Comparison of ENCODE assay signal across 9 cellular contexts in the genomic region with DNA sequence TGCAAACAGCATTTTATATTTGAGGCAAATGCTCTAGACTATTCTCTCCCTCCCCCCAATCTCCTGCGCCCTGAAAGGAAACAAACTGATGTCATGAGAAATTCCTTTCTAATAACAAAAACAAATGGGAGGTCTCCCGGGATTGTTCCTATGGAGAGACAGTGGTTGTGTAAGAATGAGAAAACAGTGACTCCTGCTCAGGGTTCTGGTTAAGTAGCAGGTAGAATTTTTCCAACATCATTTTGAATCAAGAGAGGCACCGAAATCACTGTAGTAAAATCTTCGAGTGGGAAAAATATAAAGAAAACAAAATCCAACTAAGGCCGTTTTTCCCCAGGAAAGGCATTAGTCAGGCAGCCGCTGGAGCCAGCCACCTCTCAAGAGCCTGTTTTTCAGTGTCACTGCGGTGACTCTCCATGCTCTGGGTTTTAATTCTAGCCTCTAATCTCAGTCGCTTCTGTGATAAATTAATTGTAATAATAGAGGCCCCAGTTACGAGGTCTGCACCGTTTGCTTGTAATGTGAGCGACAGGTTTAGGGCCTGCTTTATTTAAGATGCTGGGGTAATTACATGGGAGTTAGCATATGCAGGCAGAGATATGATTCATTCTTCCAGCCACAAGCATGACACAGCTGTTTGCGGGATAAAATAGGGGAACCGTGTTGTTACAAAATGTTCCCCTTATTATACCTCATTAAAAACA.
DNase-seq lines count a peak whose midpoint lies in the region; ATAC-seq and TF ChIP-seq lines count a peak whose summit lies in the region.
"Had no signal": no experiment of that assay in that cellular context is flagged by ENCODE, and none has a peak within 500 bp of the region (broad histone marks: within the 10 kb centered on the region; RNA-seq: fewer than 3 reads in every experiment).

No MANE protein-coding gene starts in this region.

- H3K9me3 ChIP-seq in SK-N-SH = no peaks in the 10 kb centered on the region
- no peaks in the 10 kb centered on the region for H3K9me3 ChIP-seq in CD4-positive, alpha-beta T cell (ENCODE audit: control insufficient read depth, low read length)

- no peak for TF ChIP-seq EP300 in SK-N-SH (IDR thresholded peaks at IDR 0.05; ENCODE audit: borderline replicate concordance in 1 of 2, low read depth in 1 of 2, low read length in 1 of 2)

- no peak overlapping the region for H3K27ac Mint-ChIP-seq in CD4-positive, alpha-beta T cell

- CTCF ChIA-PET in SK-N-SH (lab: Yijun Ruan, JAX) = no interaction called here
- CTCF ChIA-PET in CD4-positive, alpha-beta T cell (lab: Charles Lee) = no interaction called here

- H3K4me2 ChIP-seq in SK-N-SH = no peak overlapping the region; the same call in 1 of the 2 replicates

- WGBS in SK-N-SH (ENCODE audit: low lambda C conversion rate) = 56% methylated on average over 13 of the region's 13 CpGs

- no peaks in the 10 kb centered on the region for H3K79me2 ChIP-seq in SK-N-SH (ENCODE audit: insufficient read depth)

- H3K27me3 ChIP-seq in SK-N-SH (ENCODE audit: insufficient read depth) = peaks cover 27% of the 10 kb centered on the region
- H3K27me3 ChIP-seq in CD4-positive, alpha-beta T cell (ENCODE audit: control insufficient read depth, insufficient read depth, low read length) = peaks cover 9% of the 10 kb centered on the region

- no peak overlapping the region for H3K4me3 Mint-ChIP-seq in CD4-positive, alpha-beta T cell

- no peak for TF ChIP-seq RAD21 in SK-N-SH (IDR thresholded peaks at IDR 0.05; ENCODE audit: low read length)

- peak overlapping the region in 1 of 2 experiments; percentile 39; a peak in 1 of 4 replicates for H3K27ac ChIP-seq in SK-N-SH (ENCODE audit: low read depth in 2 of 2, low read length in 1 of 2)
- no peak overlapping the region for H3K27ac ChIP-seq in CD4-positive, alpha-beta T cell (ENCODE audit: low read depth, low read length)
- H3K27ac ChIP-seq: 22Rv1 had no signal

- POLR2A ChIA-PET in SK-N-SH (lab: Yijun Ruan, JAX) = no interaction called here
- POLR2A ChIA-PET in CD4-positive, alpha-beta T cell (lab: Charles Lee) = no interaction called here

- H3K27me3 Mint-ChIP-seq in CD4-positive, alpha-beta T cell = peaks cover 33% of the 10 kb centered on the region

- H3K9me2 ChIP-seq in SK-N-SH = no peaks in the 10 kb centered on the region

- DNase-seq in DMS 273 (lab: John Stamatoyannopoulos, UW; ENCODE audit: unreplicated experiment) (peak; percentile 70), DMS 273 treated with DMSO at 0.1 percent for 48 hours (lab: John Stamatoyannopoulos, UW) (no peak), SK-N-SH (no peak), foreskin fibroblast (peak; percentile 70 to 83), stromal cell of bone marrow (ENCODE audit: low read depth) (peak; percentile 62)
- DNase-seq in CD4-positive, alpha-beta T cell = no peak
- no peak for DNase-seq in activated CD4-positive, alpha-beta T cell treated with anti-CD3 and anti-CD28 coated beads, Interleukin-2, amount 50 U/mL, for 1 hour

- no peaks in the 10 kb centered on the region for H3K4me1 Mint-ChIP-seq in CD4-positive, alpha-beta T cell (ENCODE audit: low read depth)

- H2AFZ ChIP-seq in SK-N-SH (ENCODE audit: low read depth) = 0 out of 2 replicates have a peak overlapping the region, but pooled peaks have one; percentile 47

- TF ChIP-seq CTCF in SK-N-SH (IDR thresholded peaks at IDR 0.05) = no peak
- TF ChIP-seq CTCF in foreskin fibroblast (IDR thresholded peaks at IDR 0.05; ENCODE audit: low read depth, low read length) = no peak
- TF ChIP-seq CTCF in CD4-positive, alpha-beta T cell (IDR thresholded peaks at IDR 0.05) = no peak

- ATAC-seq in CD4-positive, alpha-beta T cell (ENCODE audit: poor library complexity) = no peak
- ATAC-seq in GM18502 (IDR thresholded peaks at IDR 0.05; ENCODE audit: poor library complexity, unreplicated experiment) = no peak

- H3K36me3 ChIP-seq in SK-N-SH (replicated peaks in 1 of 2; ENCODE audit: control insufficient read depth in 1 of 2, insufficient read depth in 2 of 2, low read length in 1 of 2) = no peaks in the 10 kb centered on the region

- H3K4me1 ChIP-seq in SK-N-SH (ENCODE audit: control insufficient read depth in 1 of 2, insufficient read depth in 2 of 2, low read depth in 1 of 2, low read length in 1 of 2) = no peaks in the 10 kb centered on the region

- H3K4me3 ChIP-seq in SK-N-SH (ENCODE audit: low read depth in 2 of 2, low read length in 1 of 2) (no peak overlapping the region), foreskin fibroblast (ENCODE audit: low read depth in 1 of 2, low read length in 2 of 2) (no peak overlapping the region)

- no peak overlapping the region for H3K9ac ChIP-seq in SK-N-SH

- H4K20me1 ChIP-seq in SK-N-SH (ENCODE audit: insufficient read depth) = no peaks in the 10 kb centered on the region

- intact Hi-C loops in CD4-positive, alpha-beta T cell (cut with DNase I, micrococcal nuclease) = no loop called here

- H3K9me3 Mint-ChIP-seq in CD4-positive, alpha-beta T cell = no peaks in the 10 kb centered on the region

- H3F3A ChIP-seq in SK-N-SH (replicated peaks; ENCODE audit: insufficient read depth) = peaks cover 9% of the 10 kb centered on the region

- no peaks in the 10 kb centered on the region for H3K36me3 Mint-ChIP-seq in CD4-positive, alpha-beta T cell (ENCODE audit: low read depth)

TF ChIP-seq in SK-N-SH, 30 proteins besides CTCF, POLR2A, EP300 and RAD21 (continues in another document):
- TF ChIP-seq, protein P1, sequence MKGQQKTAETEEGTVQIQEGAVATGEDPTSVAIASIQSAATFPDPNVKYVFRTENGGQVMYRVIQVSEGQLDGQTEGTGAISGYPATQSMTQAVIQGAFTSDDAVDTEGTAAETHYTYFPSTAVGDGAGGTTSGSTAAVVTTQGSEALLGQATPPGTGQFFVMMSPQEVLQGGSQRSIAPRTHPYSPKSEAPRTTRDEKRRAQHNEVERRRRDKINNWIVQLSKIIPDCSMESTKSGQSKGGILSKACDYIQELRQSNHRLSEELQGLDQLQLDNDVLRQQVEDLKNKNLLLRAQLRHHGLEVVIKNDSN (IDR thresholded peaks at IDR 0.05; ENCODE audit: borderline replicate concordance, low read depth) = no peak
- TF ChIP-seq FOSL2 (IDR thresholded peaks at IDR 0.05; ENCODE audit: borderline replicate concordance, low read depth) (no peak; the same call in 1 of the 2 replicates), YY1 (IDR thresholded peaks at IDR 0.05; ENCODE audit: low read depth) (no peak), ELF1 (IDR thresholded peaks at IDR 0.05) (no peak), FOXM1 (IDR thresholded peaks at IDR 0.05; ENCODE audit: low read depth) (no peak), MEF2A (IDR thresholded peaks at IDR 0.05; ENCODE audit: borderline replicate concordance, low read depth) (no peak), RXRA (IDR thresholded peaks at IDR 0.05; ENCODE audit: borderline replicate concordance, low read depth) (no peak), JUND (IDR thresholded peaks at IDR 0.05) (no peak), NRF1 (IDR thresholded peaks at IDR 0.05; ENCODE audit: low read depth, low read length) (no peak), RFX5 (IDR thresholded peaks at IDR 0.05; ENCODE audit: low read length) (no peak), TEAD4 (IDR thresholded peaks at IDR 0.05; ENCODE audit: borderline replicate concordance, insufficient read depth) (no peak), POLR2AphosphoS5 (IDR thresholded peaks at IDR 0.05; ENCODE audit: low read depth, low read length) (no peak), MXI1 (IDR thresholded peaks at IDR 0.05; ENCODE audit: low read depth, low read length) (no peak)
- TF ChIP-seq, protein P2, sequence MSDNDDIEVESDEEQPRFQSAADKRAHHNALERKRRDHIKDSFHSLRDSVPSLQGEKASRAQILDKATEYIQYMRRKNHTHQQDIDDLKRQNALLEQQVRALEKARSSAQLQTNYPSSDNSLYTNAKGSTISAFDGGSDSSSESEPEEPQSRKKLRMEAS (IDR thresholded peaks at IDR 0.05; ENCODE audit: low read depth) = no peak
- TF ChIP-seq, protein P3, sequence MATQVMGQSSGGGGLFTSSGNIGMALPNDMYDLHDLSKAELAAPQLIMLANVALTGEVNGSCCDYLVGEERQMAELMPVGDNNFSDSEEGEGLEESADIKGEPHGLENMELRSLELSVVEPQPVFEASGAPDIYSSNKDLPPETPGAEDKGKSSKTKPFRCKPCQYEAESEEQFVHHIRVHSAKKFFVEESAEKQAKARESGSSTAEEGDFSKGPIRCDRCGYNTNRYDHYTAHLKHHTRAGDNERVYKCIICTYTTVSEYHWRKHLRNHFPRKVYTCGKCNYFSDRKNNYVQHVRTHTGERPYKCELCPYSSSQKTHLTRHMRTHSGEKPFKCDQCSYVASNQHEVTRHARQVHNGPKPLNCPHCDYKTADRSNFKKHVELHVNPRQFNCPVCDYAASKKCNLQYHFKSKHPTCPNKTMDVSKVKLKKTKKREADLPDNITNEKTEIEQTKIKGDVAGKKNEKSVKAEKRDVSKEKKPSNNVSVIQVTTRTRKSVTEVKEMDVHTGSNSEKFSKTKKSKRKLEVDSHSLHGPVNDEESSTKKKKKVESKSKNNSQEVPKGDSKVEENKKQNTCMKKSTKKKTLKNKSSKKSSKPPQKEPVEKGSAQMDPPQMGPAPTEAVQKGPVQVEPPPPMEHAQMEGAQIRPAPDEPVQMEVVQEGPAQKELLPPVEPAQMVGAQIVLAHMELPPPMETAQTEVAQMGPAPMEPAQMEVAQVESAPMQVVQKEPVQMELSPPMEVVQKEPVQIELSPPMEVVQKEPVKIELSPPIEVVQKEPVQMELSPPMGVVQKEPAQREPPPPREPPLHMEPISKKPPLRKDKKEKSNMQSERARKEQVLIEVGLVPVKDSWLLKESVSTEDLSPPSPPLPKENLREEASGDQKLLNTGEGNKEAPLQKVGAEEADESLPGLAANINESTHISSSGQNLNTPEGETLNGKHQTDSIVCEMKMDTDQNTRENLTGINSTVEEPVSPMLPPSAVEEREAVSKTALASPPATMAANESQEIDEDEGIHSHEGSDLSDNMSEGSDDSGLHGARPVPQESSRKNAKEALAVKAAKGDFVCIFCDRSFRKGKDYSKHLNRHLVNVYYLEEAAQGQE (IDR thresholded peaks at IDR 0.05; ENCODE audit: low read depth, low read length) = no peak
- TF ChIP-seq, protein P4, sequence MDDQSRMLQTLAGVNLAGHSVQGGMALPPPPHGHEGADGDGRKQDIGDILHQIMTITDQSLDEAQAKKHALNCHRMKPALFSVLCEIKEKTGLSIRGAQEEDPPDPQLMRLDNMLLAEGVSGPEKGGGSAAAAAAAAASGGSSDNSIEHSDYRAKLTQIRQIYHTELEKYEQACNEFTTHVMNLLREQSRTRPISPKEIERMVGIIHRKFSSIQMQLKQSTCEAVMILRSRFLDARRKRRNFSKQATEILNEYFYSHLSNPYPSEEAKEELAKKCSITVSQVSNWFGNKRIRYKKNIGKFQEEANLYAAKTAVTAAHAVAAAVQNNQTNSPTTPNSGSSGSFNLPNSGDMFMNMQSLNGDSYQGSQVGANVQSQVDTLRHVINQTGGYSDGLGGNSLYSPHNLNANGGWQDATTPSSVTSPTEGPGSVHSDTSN (IDR thresholded peaks at IDR 0.05) = no peak

Comparison
In these comparisons a context has a peak if more than half of its experiments do, and no peak if none do; other contexts are left out.
1. DNase-seq: peak in DMS 273 (single experiment), foreskin fibroblast (2 of 2) and stromal cell of bone marrow (single experiment); none in DMS 273 treated with DMSO at 0.1 percent for 48 hours (single experiment), SK-N-SH (single experiment), CD4-positive, alpha-beta T cell (0 of 10) and activated CD4-positive, alpha-beta T cell treated with anti-CD3 and anti-CD28 coated beads, Interleukin-2, amount 50 U/mL, for 1 hour (single experiment).